11 cellular contexts compared by ENCODE assay signal in the genomic region with DNA sequence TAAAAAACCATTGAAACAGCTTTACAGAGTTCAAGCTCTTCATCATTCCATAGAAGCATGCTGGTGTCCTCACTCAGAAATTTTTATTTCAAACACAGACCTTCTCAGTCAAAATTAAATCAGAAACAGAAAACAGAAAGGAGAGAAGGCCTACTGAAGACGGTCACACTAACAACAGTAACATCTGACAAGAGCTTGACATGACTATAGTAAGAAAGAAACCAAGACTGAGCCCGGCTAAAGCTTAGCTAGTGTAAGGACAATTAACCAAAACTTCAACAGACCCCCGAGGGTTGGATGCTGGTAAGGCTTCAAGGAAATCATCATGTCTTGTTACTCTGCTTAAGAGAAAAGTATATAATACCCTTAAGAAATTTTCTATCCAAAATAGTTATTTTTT. TPM values are rescaled to one million over a fixed set of nuclear protein-coding genes. Genes with fewer than 3 reads are reported as not detected.
DNase-seq lines count a peak whose midpoint lies in the region; ATAC-seq, FAIRE-seq and TF ChIP-seq lines count a peak whose summit lies in the region.
"Had no signal": no experiment of that assay in that cellular context is flagged by ENCODE, and none has a peak within 500 bp of the region (broad histone marks: within the 10 kb centered on the region; RNA-seq: fewer than 3 reads in every experiment).

No MANE protein-coding gene starts in this region.

- no peak overlapping the region for H3K4me3 ChIP-seq in cardiac muscle cell
- H3K4me3 ChIP-seq: mucosa of descending colon, skin epidermis had no signal

- H3K27ac Mint-ChIP-seq in H9, result peak overlapping the region in 2 of 3 experiments; percentile 51 to 68; a peak in 2 of 7 replicates

- no peak overlapping the region for H3K56ac ChIP-seq in H9 (ENCODE audit: insufficient read length, low read depth, low read length)

- peaks cover 23 to 28% of the 10 kb centered on the region in 2 experiments for H3K4me1 Mint-ChIP-seq in H9

- TF ChIP-seq POLR2A in H54 (IDR thresholded peaks at IDR 0.05; ENCODE audit: low read depth, low read length), result no peak

- H3K36me3 Mint-ChIP-seq in H9 (ENCODE audit: insufficient read depth in 1 of 3, low read depth in 3 of 3), result no peaks in the 10 kb centered on the region

- no peak for ATAC-seq in left cardiac atrium
- peak; percentile 48 for ATAC-seq in HG03460 (IDR thresholded peaks at IDR 0.05; ENCODE audit: unreplicated experiment)
- ATAC-seq: mucosa of descending colon had no signal

- H4K5ac ChIP-seq in H9 (ENCODE audit: insufficient read length, low read depth, low read length), result no peak overlapping the region

- no peak overlapping the region for H2AFZ ChIP-seq in H9 (ENCODE audit: low read length)

- peaks cover 89% of the 10 kb centered on the region for H3K4me1 ChIP-seq in cardiac muscle cell (ENCODE audit: low read depth)
- no peaks in the 10 kb centered on the region; the same call in 1 of the 2 replicates for H3K4me1 ChIP-seq in H9 (ENCODE audit: insufficient read depth, low read length)

- no peaks in the 10 kb centered on the region for H3K36me3 ChIP-seq in cardiac muscle cell

- H3K27me3 ChIP-seq in cardiac muscle cell, result no peaks in the 10 kb centered on the region
- H3K27me3 ChIP-seq in H9 (ENCODE audit: insufficient read depth, low read length), result no peaks in the 10 kb centered on the region

- H3K23me2 ChIP-seq in H9 (ENCODE audit: insufficient read length, low read depth, low read length, poor library complexity, severe bottlenecking), result no peaks in the 10 kb centered on the region

- H3K79me2 ChIP-seq in H9 (ENCODE audit: insufficient read depth, low read length), result peaks cover 2% of the 10 kb centered on the region; the same call in 1 of the 2 replicates

- H2BK5ac ChIP-seq in H9 (ENCODE audit: insufficient read length, low read length), result no peak overlapping the region

- no peak overlapping the region for H2BK12ac ChIP-seq in H9 (ENCODE audit: insufficient read length, low read depth, low read length)

- no peak overlapping the region for H2BK20ac ChIP-seq in H9 (ENCODE audit: low read depth, low read length, poor library complexity, severe bottlenecking)

- H3K9ac ChIP-seq in H9 (ENCODE audit: extremely low read depth, insufficient read length, low read length), result no peak overlapping the region

- TF ChIP-seq CTCF in cardiac muscle cell (IDR thresholded peaks at IDR 0.05; ENCODE audit: low read depth, low read length) (no peak), H9 (conservative IDR thresholded peaks at IDR 0.05) (no peak)

- H3K9me3 ChIP-seq in cardiac muscle cell (ENCODE audit: low read depth) (no peaks in the 10 kb centered on the region), H9 (ENCODE audit: control insufficient read depth, low read depth, low read length) (no peaks in the 10 kb centered on the region)
- H3K9me3 ChIP-seq: mucosa of descending colon had no signal

- H3K14ac ChIP-seq in H9 (ENCODE audit: insufficient read depth, low read length), result no peak overlapping the region

- DNase-seq in cardiac muscle cell (ENCODE audit: low read depth in 1 of 2, low spot score in 1 of 2) (no peak), left cardiac atrium (no peak), H9 (no peak), H54 (ENCODE audit: insufficient read length, low spot score) (no peak), cerebellum (ENCODE audit: low spot score) (no peak), SK-N-DZ (ENCODE audit: low spot score) (no peak), NCI-H1105 treated with DMSO at 0.1 percent for 48 hours (lab: John Stamatoyannopoulos, UW) (no peak)
- DNase-seq: mucosa of descending colon, NCI-H1048 had no signal

- WGBS in H9 (ENCODE audit: extremely low coverage, insufficient read length, low lambda C conversion rate), result no CpG with 5 or more reads among the region's 3 CpGs

- H2BK120ac ChIP-seq in H9 (ENCODE audit: low read depth, low read length, poor library complexity, severe bottlenecking), result no peak overlapping the region

- no peak for FAIRE-seq in H54 (lab: Jason Lieb, UNC)

- no peak overlapping the region for H3K4me3 Mint-ChIP-seq in H9

- peaks cover 3% of the 10 kb centered on the region for H3K79me1 ChIP-seq in H9 (ENCODE audit: insufficient read depth, low read depth, low read length, poor library complexity, severe bottlenecking)

- H2BK15ac ChIP-seq in H9 (ENCODE audit: low read depth, low read length), result no peak overlapping the region

- H4K91ac ChIP-seq in H9 (ENCODE audit: insufficient read length, low read depth, low read length), result no peak overlapping the region

- H3K27me3 Mint-ChIP-seq in H9 (ENCODE audit: low read depth), result no peaks in the 10 kb centered on the region

- H3K23ac ChIP-seq in H9 (ENCODE audit: insufficient read length, low read depth, low read length), result no peak overlapping the region

- H4K20me1 ChIP-seq in H9 (ENCODE audit: control insufficient read depth, insufficient read depth, insufficient read length), result no peaks in the 10 kb centered on the region

- no peak overlapping the region for H3K4ac ChIP-seq in H9 (ENCODE audit: low read depth, low read length)

- no peak overlapping the region for H3K18ac ChIP-seq in H9 (ENCODE audit: insufficient read length, low read depth, low read length)

- H3K27ac ChIP-seq in cardiac muscle cell (peak overlapping the region; percentile 92), H9 (ENCODE audit: insufficient read length, low read depth, low read length) (no peak overlapping the region)
- H3K27ac ChIP-seq: skin epidermis had no signal

- no peaks in the 10 kb centered on the region for H3K9me3 Mint-ChIP-seq in H9

- H3T11ph ChIP-seq in H9 (ENCODE audit: low read length), result no peak overlapping the region

- intact Hi-C loops in left cardiac atrium (cut with DNase I), result no loop called here

- no peak overlapping the region for H4K8ac ChIP-seq in H9 (replicated peaks; ENCODE audit: insufficient read length, low read depth, low read length)

- H3K4me2 ChIP-seq in H9 (ENCODE audit: insufficient read depth, insufficient read length, low read length), result no peak overlapping the region

- no peak overlapping the region for H2AK5ac ChIP-seq in H9 (ENCODE audit: insufficient read length, low read length)

RNA-seq across cellular contexts. Expression of a gene that starts 38.6 kb away (rescaled TPM):
- total RNA-seq in cardiac muscle cell, result 110 and 141 TPM in 2 replicates
- polyA plus RNA-seq in cardiac muscle cell, result 79.0 and 86.1 TPM in 2 replicates
- total RNA-seq in left cardiac atrium, result 100 to 1,000 TPM in 1 of 2 donors, 10 to 100 TPM in 1; 82.1 to 113 TPM
- total RNA-seq in H9 (2021), result 98.2 and 105 TPM in 2 replicates
- total RNA-seq in cerebellum, result 163 TPM
- 115 and 117 TPM in 2 replicates for polyA plus RNA-seq in SK-N-DZ (2014; cell fraction: cytosol; rRNA removed)
- 38.9 and 41.0 TPM in 2 replicates for polyA plus RNA-seq in SK-N-DZ (2014; cell fraction: nucleus; rRNA removed)
